ENCODE assay signal across 8 cellular contexts in the genomic region with DNA sequence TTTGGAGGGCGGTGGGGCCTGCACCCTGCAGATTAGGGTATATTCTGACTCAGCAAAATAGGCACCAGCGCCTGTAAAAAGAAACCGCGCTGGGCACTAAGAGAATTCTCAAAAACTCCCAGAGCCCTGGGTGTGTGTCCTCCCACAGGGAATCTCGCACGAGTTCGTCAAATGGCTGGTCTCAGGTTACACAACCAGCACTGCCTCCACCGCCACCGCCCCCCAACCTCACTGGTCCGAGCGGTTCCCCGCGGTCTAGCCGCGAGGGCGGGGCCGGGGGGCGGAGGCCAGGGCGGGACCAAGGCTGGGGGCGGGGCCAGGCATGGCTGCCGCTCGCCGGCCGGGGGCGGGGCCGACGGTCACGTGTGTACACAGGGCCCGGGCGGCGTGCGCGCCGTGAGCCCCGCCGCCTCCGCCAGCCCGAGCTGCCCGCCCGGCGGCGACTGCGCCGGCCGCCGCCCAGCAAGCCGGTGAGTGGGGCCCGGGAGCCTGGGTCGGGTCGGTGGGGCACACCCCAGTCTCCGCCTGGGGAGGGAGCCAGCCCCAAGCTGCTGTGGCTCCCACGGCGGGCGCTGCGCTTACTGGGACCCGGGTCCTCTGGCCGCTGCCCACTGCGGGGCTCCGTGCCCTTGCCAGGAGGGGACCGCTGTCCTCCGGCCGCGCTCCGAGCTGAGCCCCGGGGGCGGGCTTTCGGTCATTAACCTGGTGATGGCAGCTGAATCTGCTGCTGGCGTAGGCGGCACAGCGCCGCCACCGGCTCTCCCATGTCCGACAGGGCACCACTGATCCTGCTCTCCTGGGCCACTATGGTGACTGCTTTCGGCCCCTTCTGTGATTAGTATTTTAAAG. TPM values are rescaled to one million over a fixed set of nuclear protein-coding genes. Genes with fewer than 3 reads are reported as not detected.
DNase-seq lines count a peak whose midpoint lies in the region; ATAC-seq and TF ChIP-seq lines count a peak whose summit lies in the region.

A gene with protein sequence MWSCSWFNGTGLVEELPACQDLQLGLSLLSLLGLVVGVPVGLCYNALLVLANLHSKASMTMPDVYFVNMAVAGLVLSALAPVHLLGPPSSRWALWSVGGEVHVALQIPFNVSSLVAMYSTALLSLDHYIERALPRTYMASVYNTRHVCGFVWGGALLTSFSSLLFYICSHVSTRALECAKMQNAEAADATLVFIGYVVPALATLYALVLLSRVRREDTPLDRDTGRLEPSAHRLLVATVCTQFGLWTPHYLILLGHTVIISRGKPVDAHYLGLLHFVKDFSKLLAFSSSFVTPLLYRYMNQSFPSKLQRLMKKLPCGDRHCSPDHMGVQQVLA (plus strand): TSS at position 358 of the 849 bp plus-strand sequence. CDS start 12,970 bp downstream, outside the sequence.

- peak within 1 kb of the TSS; percentile 83 for H3K4me3 ChIP-seq in GM23248

- no peaks in the 10 kb centered on the region for H3K9me3 ChIP-seq in GM23248 (ENCODE audit: low read depth)

- peak within 1 kb of the TSS; percentile 76 for H3K27ac ChIP-seq in GM23248

- peak within 1 kb of the TSS; percentile 68 for H3K27ac Mint-ChIP-seq in activated T-helper 17 cell treated with anti-CD3 and anti-CD28 coated beads, Interleukin-2, amount 50 U/mL, for 72 hours
- peak within 1 kb of the TSS; percentile 87 to 96 (median 89) for H3K27ac Mint-ChIP-seq in nephron

- H3K9me3 Mint-ChIP-seq in activated T-helper 17 cell treated with anti-CD3 and anti-CD28 coated beads, Interleukin-2, amount 50 U/mL, for 72 hours = no peaks in the 10 kb centered on the region
- no peaks in the 10 kb centered on the region for H3K9me3 Mint-ChIP-seq in nephron

- ATAC-seq in activated T-helper 17 cell treated with anti-CD3 and anti-CD28 coated beads, Interleukin-2, amount 50 U/mL, for 72 hours (replicated peaks) = peak; percentile 94
- ATAC-seq in stimulated activated naive CD8-positive, alpha-beta T cell treated with anti-CD3 and anti-CD28 coated beads, Interleukin-15, Interleukin-2, amounts not matched to agents 100 U/mL and 50 U/mL, for 24 hours = peak; percentile 96

- peaks cover 19% of the 10 kb centered on the region for H3F3A ChIP-seq in GM23248 (ENCODE audit: insufficient read depth)

- peak within 1 kb of the TSS; percentile 87 for H3K4me3 Mint-ChIP-seq in activated T-helper 17 cell treated with anti-CD3 and anti-CD28 coated beads, Interleukin-2, amount 50 U/mL, for 72 hours
- peak within 1 kb of the TSS; percentile 84 to 91 (median 87) for H3K4me3 Mint-ChIP-seq in nephron

- DNase-seq in ELF-1 (ENCODE audit: low read depth, low spot score) = peak; percentile 91
- peak; percentile 99 for DNase-seq in GM23248
- peak; percentile 96 for DNase-seq in LHCN-M2 (ENCODE audit: low read depth)
- peak; percentile 96 for DNase-seq in RPMI8226
- DNase-seq in fibroblast of peridontal ligament (ENCODE audit: extremely low read depth) = peak; percentile 94
- DNase-seq in stimulated activated naive CD8-positive, alpha-beta T cell treated with anti-CD3 and anti-CD28 coated beads, Interleukin-15, Interleukin-2, amounts not matched to agents 100 U/mL and 50 U/mL, for 24 hours = peak; percentile 96

- no peaks in the 10 kb centered on the region for H4K20me1 ChIP-seq in GM23248 (ENCODE audit: insufficient read depth)

- peaks cover 10% of the 10 kb centered on the region; the same call in 1 of the 2 replicates for H3K79me2 ChIP-seq in GM23248 (ENCODE audit: insufficient read depth)

- no peaks in the 10 kb centered on the region for H3K36me3 ChIP-seq in GM23248 (ENCODE audit: low read depth)

- no peaks in the 10 kb centered on the region for H3K36me3 Mint-ChIP-seq in activated T-helper 17 cell treated with anti-CD3 and anti-CD28 coated beads, Interleukin-2, amount 50 U/mL, for 72 hours (ENCODE audit: low read depth)
- H3K36me3 Mint-ChIP-seq in nephron (ENCODE audit: low read depth) = no peaks in the 10 kb centered on the region

- H3K4me1 ChIP-seq in GM23248 (ENCODE audit: insufficient read depth) = peaks cover 14% of the 10 kb centered on the region

- peak within 1 kb of the TSS; percentile 83 for H2AFZ ChIP-seq in GM23248

- WGBS in GM23248 (ENCODE audit: low coverage in 1 of 2, low lambda C conversion rate in 2 of 2, missing lambda C conversion rate in 2 of 2), 2 experiments = 1 to 3% methylated on average over 40 to 41 of the region's 74 CpGs

- H3K27me3 ChIP-seq in GM23248 (replicated peaks; ENCODE audit: insufficient read depth) = no peaks in the 10 kb centered on the region

- peak within 1 kb of the TSS; percentile 87 for H3K9ac ChIP-seq in GM23248

- peaks cover 43% of the 10 kb centered on the region for H3K4me1 Mint-ChIP-seq in activated T-helper 17 cell treated with anti-CD3 and anti-CD28 coated beads, Interleukin-2, amount 50 U/mL, for 72 hours
- peaks cover 55% of the 10 kb centered on the region for H3K4me1 Mint-ChIP-seq in nephron

- peak within 1 kb of the TSS; percentile 83 for H3K4me2 ChIP-seq in GM23248 (ENCODE audit: unreplicated experiment)

- TF ChIP-seq CTCF in nephron (IDR thresholded peaks at IDR 0.05; ENCODE audit: unreplicated experiment in 3 of 3) = peak; percentile 44 to 61 (median 53)

- in situ Hi-C loops in GM23248 (cut with MboI) = no loop called here

- H3K27me3 Mint-ChIP-seq in activated T-helper 17 cell treated with anti-CD3 and anti-CD28 coated beads, Interleukin-2, amount 50 U/mL, for 72 hours = no peaks in the 10 kb centered on the region
- H3K27me3 Mint-ChIP-seq in nephron (ENCODE audit: low read depth) = peaks cover 3% of the 10 kb centered on the region

- no peaks in the 10 kb centered on the region for H3K9me2 ChIP-seq in GM23248 (ENCODE audit: insufficient read depth)

RNA-seq across cellular contexts. Expression of the gene that starts here (rescaled TPM):
- 9.7 and 10.2 TPM in 2 replicates for total RNA-seq in GM23248 (2014; rRNA removed; shearing (Covaris generic))
- polyA plus RNA-seq in GM23248 (2016; fragmentation: Nextera tagmentation; extraction: Ambion mirVana) = 4.3 and 5.1 TPM in 2 replicates
- 4.2 and 4.6 TPM in 2 replicates for total RNA-seq in LHCN-M2 (2014; rRNA removed)
- polyA plus RNA-seq in LHCN-M2 (2012) = 3.3 TPM
- 10 to 100 TPM in 1 of 2 donors, 1 to 10 TPM in 1; 2.0 to 14.9 TPM for total RNA-seq in activated T-helper 17 cell treated with anti-CD3 and anti-CD28 coated beads, Interleukin-2, amount 50 U/mL, for 72 hours

Comparison
In these comparisons a context has a peak if more than half of its experiments do, and no peak if none do; other contexts are left out.
1. Peak in every context shown above with its lines: DNase-seq, ATAC-seq, H3K4me3 ChIP-seq and H3K27ac ChIP-seq.